ENCODE assay signal across 8 cellular contexts in genomic region chr13:48093588-48093987, GRCh38. TPM values are rescaled to one million over a fixed set of nuclear protein-coding genes. Genes with fewer than 3 reads are reported as not detected.
DNase-seq lines count a peak whose midpoint lies in the region; ATAC-seq and TF ChIP-seq lines count a peak whose summit lies in the region.

No MANE protein-coding gene starts in this region.

- H2AFZ ChIP-seq in GM23248 (0 out of 2 replicates have a peak overlapping the region, but pooled peaks have one; percentile 82), SU-DHL-6 (ENCODE audit: low read depth, low read length, severe bottlenecking) (no peak overlapping the region)

- H3K27me3 ChIP-seq in GM23248 (replicated peaks; ENCODE audit: insufficient read depth) (no peaks in the 10 kb centered on the region), SU-DHL-6 (ENCODE audit: low read length) (no peaks in the 10 kb centered on the region)

- H4K20me1 ChIP-seq in GM23248 (ENCODE audit: insufficient read depth) (no peaks in the 10 kb centered on the region; the same call in 1 of the 2 replicates), SU-DHL-6 (ENCODE audit: low read depth, low read length) (no peaks in the 10 kb centered on the region; the same call in 1 of the 2 replicates)

- TF ChIP-seq CTCF in SU-DHL-6 (IDR thresholded peaks at IDR 0.05; ENCODE audit: insufficient read depth, low read length, poor library complexity, severe bottlenecking) (no peak), fibroblast of the aortic adventitia (IDR thresholded peaks at IDR 0.05; ENCODE audit: insufficient read depth, low read length) (no peak)

- H3K4me1 ChIP-seq in GM23248 (ENCODE audit: insufficient read depth) = peaks cover 15% of the 10 kb centered on the region

- H3F3A ChIP-seq in GM23248 (ENCODE audit: insufficient read depth) (0 out of 2 replicates have a peak, but pooled peaks cover 3% of the 10 kb centered on the region), SU-DHL-6 (ENCODE audit: insufficient read depth) (no peaks in the 10 kb centered on the region)

- in situ Hi-C loops in GM23248 (cut with MboI) = no loop called here

- H3K9ac ChIP-seq in GM23248 (peak overlapping the region; percentile 92), SU-DHL-6 (ENCODE audit: low read length) (peak overlapping the region; percentile 98)

- H3K36me3 ChIP-seq in GM23248 (ENCODE audit: low read depth) (no peaks in the 10 kb centered on the region), SU-DHL-6 (ENCODE audit: low read length) (peaks cover 3% of the 10 kb centered on the region; the same call in 1 of the 2 replicates)

- ATAC-seq in HG03135 (IDR thresholded peaks at IDR 0.05; ENCODE audit: unreplicated experiment) = no peak

- WGBS in GM23248 (ENCODE audit: low coverage in 1 of 2, low lambda C conversion rate in 2 of 2, missing lambda C conversion rate in 2 of 2), 2 experiments = 75 to 76% methylated on average over 9 of the region's 9 CpGs

- H3K4me3 ChIP-seq in GM23248 (peak overlapping the region; percentile 94), SU-DHL-6 (ENCODE audit: insufficient read depth, low read length, poor library complexity, severe bottlenecking) (peak overlapping the region; percentile 91), fibroblast of the aortic adventitia (ENCODE audit: low read depth, low read length) (peak overlapping the region; percentile 79), skeletal muscle cell (ENCODE audit: low read depth, low read length) (peak overlapping the region; percentile 95)

- H3K9me2 ChIP-seq in GM23248 (ENCODE audit: insufficient read depth) (no peaks in the 10 kb centered on the region), SU-DHL-6 (replicated peaks; ENCODE audit: insufficient read depth, low read length) (no peaks in the 10 kb centered on the region)

- H3K79me2 ChIP-seq in GM23248 (ENCODE audit: insufficient read depth) = peaks cover 63% of the 10 kb centered on the region
- peaks cover 64% of the 10 kb centered on the region for H3K79me2 ChIP-seq in SU-DHL-6 (ENCODE audit: insufficient read depth, low read length)

- DNase-seq in GM23248 (no peak), fibroblast of the aortic adventitia (ENCODE audit: low read depth) (no peak), skeletal muscle cell (ENCODE audit: low read depth) (no peak), NCI-H128 (lab: John Stamatoyannopoulos, UW; ENCODE audit: unreplicated experiment) (no peak), HuH-7.5 (ENCODE audit: low spot score) (no peak), retina (no peak)

- no peak overlapping the region for H3K27ac ChIP-seq in GM23248
- no peak overlapping the region for H3K27ac ChIP-seq in SU-DHL-6 (ENCODE audit: low read depth, low read length)

- H3K4me2 ChIP-seq in GM23248 (ENCODE audit: unreplicated experiment) (peak overlapping the region; percentile 94), SU-DHL-6 (ENCODE audit: low read depth, low read length, poor library complexity, severe bottlenecking) (peak overlapping the region; percentile 89)

- no peaks in the 10 kb centered on the region for H3K9me3 ChIP-seq in GM23248 (ENCODE audit: low read depth)
- no peaks in the 10 kb centered on the region for H3K9me3 ChIP-seq in SU-DHL-6 (ENCODE audit: insufficient read depth, low read length)

RNA-seq across cellular contexts. Expression of gene MED4, which starts 1.3 kb away (rescaled TPM):
- 31.9 and 33.1 TPM in 2 replicates for total RNA-seq in GM23248 (2014; rRNA removed; shearing (Covaris generic))
- 64.7 and 66.1 TPM in 2 replicates for polyA plus RNA-seq in GM23248 (2016; fragmentation: Nextera tagmentation; extraction: Ambion mirVana)
- total RNA-seq in fibroblast of the aortic adventitia (ENCODE audit: low replicate concordance) = 22.9 and 31.5 TPM in 2 replicates

RNA-seq across cellular contexts. Expression of gene NUDT15, which starts 56.1 kb away (rescaled TPM):
- total RNA-seq in GM23248 (2014; rRNA removed; shearing (Covaris generic)) = 17.8 and 20.0 TPM in 2 replicates
- polyA plus RNA-seq in GM23248 (2016; fragmentation: Nextera tagmentation; extraction: Ambion mirVana) = 19.5 and 19.6 TPM in 2 replicates
- 14.1 and 23.1 TPM in 2 replicates for total RNA-seq in fibroblast of the aortic adventitia (ENCODE audit: low replicate concordance)
